ENCODE assay signal across 1 cellular context in the genomic region with DNA sequence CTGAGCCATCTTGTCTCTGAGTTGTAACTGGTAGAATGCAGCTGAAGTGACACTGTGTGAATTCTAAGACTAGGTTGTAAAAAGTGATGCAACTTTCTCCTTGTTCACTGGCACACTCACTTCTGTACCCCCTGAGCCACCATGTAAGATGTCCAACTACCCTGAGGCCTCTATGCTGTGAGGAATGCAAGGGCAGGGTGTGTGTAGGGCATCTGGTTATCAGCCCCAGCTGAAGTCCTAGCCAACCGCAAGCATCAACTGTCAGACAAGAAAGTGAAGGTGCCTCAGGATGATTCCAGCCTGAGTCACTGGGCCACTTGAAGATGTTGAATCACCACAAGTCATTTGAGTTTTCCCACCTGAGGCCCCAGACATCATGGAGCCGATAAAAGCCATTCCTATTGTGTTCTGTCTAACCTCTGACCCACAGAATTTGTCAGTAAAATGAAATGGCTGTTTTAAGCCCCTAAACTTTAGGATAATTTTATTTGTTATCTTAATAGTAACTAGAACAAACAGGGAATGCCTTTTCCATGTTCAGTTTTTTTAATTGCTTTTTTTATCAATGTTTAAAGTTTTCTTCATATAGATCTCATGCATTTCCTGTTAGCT.
TF ChIP-seq lines count a peak whose summit lies in the region.

No MANE protein-coding gene starts in this region.

TF ChIP-seq in K562, 482 proteins besides CTCF, POLR2A, EP300 and RAD21 (continued from another document and continues in another):
- TF ChIP-seq MGA (IDR thresholded peaks at IDR 0.05) (no peak; the same call in 1 of the 2 replicates), NR2C2 (CRISPR knock-in tag; IDR thresholded peaks at IDR 0.05) (peak; percentile 75; the same call in 1 of the 2 replicates), NR2C2 (tag; IDR thresholded peaks at IDR 0.05) (peak; percentile 89), ZSCAN32 (CRISPR knock-in tag; IDR thresholded peaks at IDR 0.05) (peak; percentile 87), KLF6 (CRISPR knock-in tag; IDR thresholded peaks at IDR 0.05; ENCODE audit: borderline replicate concordance) (no peak), MAZ (CRISPR knock-in tag; conservative IDR thresholded peaks at IDR 0.05 in 1 of 2, IDR thresholded peaks at IDR 0.05 in 1 of 2) (peak; percentile 27 to 53; a peak in 3 of 4 replicates), CC2D1A (IDR thresholded peaks at IDR 0.05) (peak; percentile 92), MCM5 (IDR thresholded peaks at IDR 0.05; ENCODE audit: low read depth) (no peak), ATF2 (CRISPR knock-in tag; IDR thresholded peaks at IDR 0.05) (no peak), ZNF589 (CRISPR knock-in tag; IDR thresholded peaks at IDR 0.05; ENCODE audit: low read depth) (0 out of 2 replicates have a peak, but pooled peaks have one; percentile 47), GTF3C2 (IDR thresholded peaks at IDR 0.05; ENCODE audit: borderline replicate concordance, extremely low read depth, insufficient read length) (no peak), ATF3 (IDR thresholded peaks at IDR 0.05) (peak; percentile 97), ATF3 (CRISPR knock-in tag; conservative IDR thresholded peaks at IDR 0.05) (peak; percentile 96), SAFB (IDR thresholded peaks at IDR 0.05; ENCODE audit: borderline replicate concordance, low read depth, low read length) (no peak), NFIC (IDR thresholded peaks at IDR 0.05) (peak; percentile 87), RFX1 (IDR thresholded peaks at IDR 0.05) (no peak), RNF2 (IDR thresholded peaks at IDR 0.05) (peak; percentile 99), ZNF41 (CRISPR knock-in tag; conservative IDR thresholded peaks at IDR 0.05) (no peak), FOXM1 (IDR thresholded peaks at IDR 0.05; ENCODE audit: low read depth) (peak; percentile 86), FOXM1 (CRISPR knock-in tag; IDR thresholded peaks at IDR 0.05; ENCODE audit: low read depth) (no peak), CGGBP1 (CRISPR knock-in tag; IDR thresholded peaks at IDR 0.05) (no peak), HDGF (IDR thresholded peaks at IDR 0.05) (0 out of 2 replicates have a peak, but pooled peaks have one; percentile 60), ARHGAP35 (IDR thresholded peaks at IDR 0.05; ENCODE audit: partially characterized antibody) (no peak), ZBTB1 (CRISPR knock-in tag; IDR thresholded peaks at IDR 0.05; ENCODE audit: borderline replicate concordance, low read depth) (no peak; the same call in 1 of the 2 replicates), ZNF253 (CRISPR knock-in tag; conservative IDR thresholded peaks at IDR 0.05) (no peak), MTA3 (IDR thresholded peaks at IDR 0.05; ENCODE audit: borderline replicate concordance) (peak; percentile 92), SMARCB1 (IDR thresholded peaks at IDR 0.05; ENCODE audit: insufficient read length, low read depth) (no peak), HSF4 (CRISPR knock-in tag; IDR thresholded peaks at IDR 0.05; ENCODE audit: borderline replicate concordance) (no peak), NFRKB (IDR thresholded peaks at IDR 0.05; ENCODE audit: low read depth) (peak; percentile 85; the same call in 1 of the 2 replicates), MCM7 (IDR thresholded peaks at IDR 0.05) (no peak), NRF1 (conservative IDR thresholded peaks at IDR 0.05 in 1 of 2, IDR thresholded peaks at IDR 0.05 in 1 of 2) (peak; percentile 46 to 56; a peak in 2 of 4 replicates), COPS2 (conservative IDR thresholded peaks at IDR 0.05) (no peak), POLR3G (IDR thresholded peaks at IDR 0.05; ENCODE audit: extremely low read depth, insufficient read length, insufficient replicate concordance) (no peak), KDM1A (IDR thresholded peaks at IDR 0.05) (peak; percentile 97 to 98), SMARCC2 (IDR thresholded peaks at IDR 0.05; ENCODE audit: low read depth) (peak; percentile 95), ZNF143 (CRISPR knock-in tag; IDR thresholded peaks at IDR 0.05) (no peak)
- TF ChIP-seq, protein P1, sequence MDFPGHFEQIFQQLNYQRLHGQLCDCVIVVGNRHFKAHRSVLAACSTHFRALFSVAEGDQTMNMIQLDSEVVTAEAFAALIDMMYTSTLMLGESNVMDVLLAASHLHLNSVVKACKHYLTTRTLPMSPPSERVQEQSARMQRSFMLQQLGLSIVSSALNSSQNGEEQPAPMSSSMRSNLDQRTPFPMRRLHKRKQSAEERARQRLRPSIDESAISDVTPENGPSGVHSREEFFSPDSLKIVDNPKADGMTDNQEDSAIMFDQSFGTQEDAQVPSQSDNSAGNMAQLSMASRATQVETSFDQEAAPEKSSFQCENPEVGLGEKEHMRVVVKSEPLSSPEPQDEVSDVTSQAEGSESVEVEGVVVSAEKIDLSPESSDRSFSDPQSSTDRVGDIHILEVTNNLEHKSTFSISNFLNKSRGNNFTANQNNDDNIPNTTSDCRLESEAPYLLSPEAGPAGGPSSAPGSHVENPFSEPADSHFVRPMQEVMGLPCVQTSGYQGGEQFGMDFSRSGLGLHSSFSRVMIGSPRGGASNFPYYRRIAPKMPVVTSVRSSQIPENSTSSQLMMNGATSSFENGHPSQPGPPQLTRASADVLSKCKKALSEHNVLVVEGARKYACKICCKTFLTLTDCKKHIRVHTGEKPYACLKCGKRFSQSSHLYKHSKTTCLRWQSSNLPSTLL (IDR thresholded peaks at IDR 0.05): peak; percentile 74; the same call in 1 of the 2 replicates
- TF ChIP-seq, protein P2, sequence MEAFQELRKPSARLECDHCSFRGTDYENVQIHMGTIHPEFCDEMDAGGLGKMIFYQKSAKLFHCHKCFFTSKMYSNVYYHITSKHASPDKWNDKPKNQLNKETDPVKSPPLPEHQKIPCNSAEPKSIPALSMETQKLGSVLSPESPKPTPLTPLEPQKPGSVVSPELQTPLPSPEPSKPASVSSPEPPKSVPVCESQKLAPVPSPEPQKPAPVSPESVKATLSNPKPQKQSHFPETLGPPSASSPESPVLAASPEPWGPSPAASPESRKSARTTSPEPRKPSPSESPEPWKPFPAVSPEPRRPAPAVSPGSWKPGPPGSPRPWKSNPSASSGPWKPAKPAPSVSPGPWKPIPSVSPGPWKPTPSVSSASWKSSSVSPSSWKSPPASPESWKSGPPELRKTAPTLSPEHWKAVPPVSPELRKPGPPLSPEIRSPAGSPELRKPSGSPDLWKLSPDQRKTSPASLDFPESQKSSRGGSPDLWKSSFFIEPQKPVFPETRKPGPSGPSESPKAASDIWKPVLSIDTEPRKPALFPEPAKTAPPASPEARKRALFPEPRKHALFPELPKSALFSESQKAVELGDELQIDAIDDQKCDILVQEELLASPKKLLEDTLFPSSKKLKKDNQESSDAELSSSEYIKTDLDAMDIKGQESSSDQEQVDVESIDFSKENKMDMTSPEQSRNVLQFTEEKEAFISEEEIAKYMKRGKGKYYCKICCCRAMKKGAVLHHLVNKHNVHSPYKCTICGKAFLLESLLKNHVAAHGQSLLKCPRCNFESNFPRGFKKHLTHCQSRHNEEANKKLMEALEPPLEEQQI (IDR thresholded peaks at IDR 0.05): peak; percentile 89
